Comparison of ENCODE assay signal across 8 cellular contexts in genomic region chr20:11516448-11516847, GRCh38.
"Had no signal": no experiment of that assay in that cellular context is flagged by ENCODE, and none has a peak within 500 bp of the region (broad histone marks: within the 10 kb centered on the region; RNA-seq: fewer than 3 reads in every experiment).

No MANE protein-coding gene starts in this region.

- H3K4me1 ChIP-seq: HAP-1 had no signal

- DNase-seq: GM23248, GOT3, H7, HFFc6 had no signal

- ATAC-seq: HCT116, HepG2 had no signal

- H3K27ac ChIP-seq: GM23248, HL-60 had no signal

- H3K4me3 ChIP-seq: GM23248, HAP-1 had no signal

- H3K36me3 ChIP-seq: HAP-1 had no signal

- H3K9me3 ChIP-seq: HAP-1 had no signal

- H3K9ac ChIP-seq: GM23248 had no signal
